ENCODE assay signal across 25 cellular contexts in genomic region chr6:136599324-136600011, GRCh38. TPM values are rescaled to one million over a fixed set of nuclear protein-coding genes. Genes with fewer than 3 reads are reported as not detected.
A peak's percentile ranks its signal among the peaks of the same experiment; 100 is the strongest.
DNase-seq lines count a peak whose midpoint lies in the region; ATAC-seq, FAIRE-seq and TF ChIP-seq lines count a peak whose summit lies in the region.
"Had no signal": no experiment of that assay in that cellular context is flagged by ENCODE, and none has a peak within 500 bp of the region (broad histone marks: within the 10 kb centered on the region; RNA-seq: fewer than 3 reads in every experiment).

No MANE protein-coding gene starts in this region.

- H3K4me1 ChIP-seq in left ventricle myocardium inferior (peaks cover 32% of the 10 kb centered on the region), skeletal muscle tissue (ENCODE audit: control insufficient read depth in 3 of 3, insufficient read depth in 3 of 3, low read length in 3 of 3) (peaks cover 6 to 23% (median 12%) of the 10 kb centered on the region in 3 donors)
- H3K4me1 ChIP-seq: breast epithelium had no signal

- no peaks in the 10 kb centered on the region for H3K9me3 Mint-ChIP-seq in central memory CD8-positive, alpha-beta T cell
- H3K9me3 Mint-ChIP-seq: activated naive CD8-positive, alpha-beta T cell treated with anti-CD3 and anti-CD28 coated beads, Interleukin-2, amount 10 ng/mL, durations not matched to agents 7 days and 5 days; CD4-positive, alpha-beta memory T cell; WTC11 had no signal

- H3K36me3 ChIP-seq in left ventricle myocardium inferior (peaks cover 16% of the 10 kb centered on the region), skeletal muscle tissue (ENCODE audit: control insufficient read depth in 3 of 3, insufficient read depth in 3 of 3, low read length in 3 of 3) (no peaks in the 10 kb centered on the region)
- H3K36me3 ChIP-seq: breast epithelium had no signal

- intact Hi-C loops in left ventricle myocardium inferior (cut with micrococcal nuclease), result no loop called here
- intact Hi-C loops in sciatic nerve (cut with DNase I), result no loop called here

- peak overlapping the region; percentile 39 for H3K27ac Mint-ChIP-seq in central memory CD8-positive, alpha-beta T cell (ENCODE audit: low read depth)
- H3K27ac Mint-ChIP-seq: activated naive CD8-positive, alpha-beta T cell treated with anti-CD3 and anti-CD28 coated beads, Interleukin-2, amount 10 ng/mL, durations not matched to agents 7 days and 5 days; WTC11 had no signal

- TF ChIP-seq CTCF in left ventricle myocardium inferior (IDR thresholded peaks at IDR 0.05; ENCODE audit: borderline replicate concordance), result no peak

- TF ChIP-seq POLR2A in GM12892 (IDR thresholded peaks at IDR 0.05; ENCODE audit: low read depth, low read length), result no peak

- H3K4me3 Mint-ChIP-seq in central memory CD8-positive, alpha-beta T cell, result no peak overlapping the region
- H3K4me3 Mint-ChIP-seq: activated naive CD8-positive, alpha-beta T cell treated with anti-CD3 and anti-CD28 coated beads, Interleukin-2, amount 10 ng/mL, durations not matched to agents 7 days and 5 days; CD4-positive, alpha-beta memory T cell; WTC11 had no signal

- peaks cover 22% of the 10 kb centered on the region for H3K36me3 Mint-ChIP-seq in central memory CD8-positive, alpha-beta T cell (ENCODE audit: insufficient read depth)
- H3K36me3 Mint-ChIP-seq: WTC11 had no signal

- ATAC-seq in central memory CD8-positive, alpha-beta T cell (replicated peaks; ENCODE audit: extremely low read depth, poor library complexity, severe bottlenecking), result no peak
- ATAC-seq in HG03025 (IDR thresholded peaks at IDR 0.05; ENCODE audit: low FRiP score, unreplicated experiment) (no peak), sciatic nerve (no peak)
- ATAC-seq: HCT116, lower lobe of right lung, WTC11 had no signal

- H3K27me3 ChIP-seq in left ventricle myocardium inferior (ENCODE audit: low read depth) (no peaks in the 10 kb centered on the region), skeletal muscle tissue (ENCODE audit: control insufficient read depth in 3 of 3, insufficient read depth in 3 of 3, low read length in 3 of 3) (no peaks in the 10 kb centered on the region)
- H3K27me3 ChIP-seq: breast epithelium had no signal

- DNase-seq in GM04503 (ENCODE audit: low read depth) (peak; percentile 55), left ventricle myocardium inferior (no peak), GM12892 (ENCODE audit: insufficient read length) (no peak), EL (no peak), sciatic nerve (ENCODE audit: low spot score) (no peak)
- no peak for DNase-seq in central memory CD8-positive, alpha-beta T cell (ENCODE audit: low spot score in 2 of 2)
- DNase-seq: activated CD4-positive, alpha-beta T cell treated with anti-CD3 and anti-CD28 coated beads, Interleukin-2, amount 50 U/mL, for 4 hours; activated CD8-positive, alpha-beta memory T cell treated with anti-CD3 and anti-CD28 coated beads, Interleukin-2, amount 50 U/mL, for 48 hours; activated naive CD8-positive, alpha-beta T cell treated with anti-CD3 and anti-CD28 coated beads, Interleukin-2, amount 10 ng/mL, durations not matched to agents 7 days and 5 days; CD4-positive, alpha-beta memory T cell; DMS153; GF-D8; hypothalamus; KG1; lower lobe of right lung; NCI-H1694; NCI-H69; occipital lobe; retina had no signal

- FAIRE-seq in GM12892 (lab: Jason Lieb, UNC), result no peak
- FAIRE-seq: islet of Langerhans had no signal

- H3K9me3 ChIP-seq in left ventricle myocardium inferior (replicated peaks), result no peaks in the 10 kb centered on the region
- no peaks in the 10 kb centered on the region for H3K9me3 ChIP-seq in skeletal muscle tissue (ENCODE audit: control insufficient read depth in 3 of 3, low read length in 3 of 3)
- H3K9me3 ChIP-seq: breast epithelium, lower lobe of right lung had no signal

- H3K27ac ChIP-seq in left ventricle myocardium inferior (replicated peaks), result peak overlapping the region; percentile 41
- peak overlapping the region; percentile 89 for H3K27ac ChIP-seq in skeletal muscle tissue (ENCODE audit: low read depth, low read length)
- H3K27ac ChIP-seq: breast epithelium, lower lobe of right lung had no signal

- peaks cover 4% of the 10 kb centered on the region for H3K4me1 Mint-ChIP-seq in central memory CD8-positive, alpha-beta T cell

- H3K4me3 ChIP-seq in left ventricle myocardium inferior, result no peak overlapping the region
- peak overlapping the region in 2 of 3 donors; percentile 37 to 38 for H3K4me3 ChIP-seq in skeletal muscle tissue (ENCODE audit: low read length in 3 of 3)
- H3K4me3 ChIP-seq: breast epithelium, lower lobe of right lung had no signal

- H3K27me3 Mint-ChIP-seq in central memory CD8-positive, alpha-beta T cell, result no peaks in the 10 kb centered on the region
- H3K27me3 Mint-ChIP-seq: activated naive CD8-positive, alpha-beta T cell treated with anti-CD3 and anti-CD28 coated beads, Interleukin-2, amount 10 ng/mL, durations not matched to agents 7 days and 5 days; CD4-positive, alpha-beta memory T cell had no signal

- H3K9ac ChIP-seq in skeletal muscle tissue (ENCODE audit: low read depth in 1 of 3, low read length in 3 of 3), result peak overlapping the region in 2 of 3 donors; percentile 56 to 60

RNA-seq across cellular contexts. Expression of gene MAP7, which starts 49.2 kb away (rescaled TPM):
- 3.1 TPM for total RNA-seq in left ventricle myocardium inferior
- total RNA-seq in skeletal muscle tissue, result under 0.01 TPM
- polyA plus RNA-seq in GM12892 (2012; ENCODE audit: missing spikeins), result 0.34 TPM
- 1.2 TPM for total RNA-seq in sciatic nerve
